Comparison of ENCODE assay signal across 8 cellular contexts in genomic region chrX:125203737-125204578, GRCh38.
DNase-seq lines count a peak whose midpoint lies in the region; ATAC-seq and TF ChIP-seq lines count a peak whose summit lies in the region.

No MANE protein-coding gene starts in this region.

- H3K27ac ChIP-seq in effector memory CD4-positive, alpha-beta T cell (ENCODE audit: insufficient read depth, low read length, poor library complexity, severe bottlenecking) = no peak overlapping the region
- H3K27ac ChIP-seq in muscle layer of colon (ENCODE audit: low read depth, low read length) (peak overlapping the region; percentile 48), uterus (peak overlapping the region; percentile 57 to 72)

- no peak overlapping the region for H3K9ac ChIP-seq in muscle layer of colon (ENCODE audit: low read length)

- H3K4me1 ChIP-seq in effector memory CD4-positive, alpha-beta T cell (ENCODE audit: control insufficient read depth, insufficient read depth, low read length, poor library complexity, severe bottlenecking) = peaks cover 4% of the 10 kb centered on the region
- H3K4me1 ChIP-seq in muscle layer of colon (ENCODE audit: insufficient read depth, low read length) = no peaks in the 10 kb centered on the region
- H3K4me1 ChIP-seq in uterus = no peaks in the 10 kb centered on the region

- no peaks in the 10 kb centered on the region for H3K9me3 ChIP-seq in effector memory CD4-positive, alpha-beta T cell (ENCODE audit: control insufficient read depth, low read length)
- no peaks in the 10 kb centered on the region for H3K9me3 ChIP-seq in muscle layer of colon (ENCODE audit: low read length)
- no peaks in the 10 kb centered on the region for H3K9me3 ChIP-seq in uterus

- no peak for TF ChIP-seq POLR2A in uterus (IDR thresholded peaks at IDR 0.05)

- no peaks in the 10 kb centered on the region for H3K36me3 ChIP-seq in effector memory CD4-positive, alpha-beta T cell (ENCODE audit: control insufficient read depth, insufficient read depth, low read length)
- no peaks in the 10 kb centered on the region for H3K36me3 ChIP-seq in muscle layer of colon (ENCODE audit: insufficient read depth, low read length)
- no peaks in the 10 kb centered on the region for H3K36me3 ChIP-seq in uterus

- ATAC-seq in HG03520 (IDR thresholded peaks at IDR 0.05; ENCODE audit: unreplicated experiment) (no peak), HG02623 (IDR thresholded peaks at IDR 0.05; ENCODE audit: unreplicated experiment) (no peak), GM18498 (IDR thresholded peaks at IDR 0.05; ENCODE audit: unreplicated experiment) (no peak)

- peaks cover 11% of the 10 kb centered on the region for H3K27me3 ChIP-seq in effector memory CD4-positive, alpha-beta T cell (replicated peaks; ENCODE audit: control insufficient read depth, insufficient read depth, low read length, poor library complexity, severe bottlenecking)
- H3K27me3 ChIP-seq in muscle layer of colon (ENCODE audit: control insufficient read depth in 1 of 2, insufficient read depth in 2 of 2, low read length in 2 of 2) (peaks cover 0 to 15% of the 10 kb centered on the region in 2 donors), uterus (no peaks in the 10 kb centered on the region)

- peak; percentile 11 for DNase-seq in GM03348 (ENCODE audit: low spot score)
- DNase-seq in NCI-H82 treated with DMSO at 0.1 percent for 48 hours (lab: John Stamatoyannopoulos, UW; ENCODE audit: unreplicated experiment) = peak; percentile 75
- no peak for DNase-seq in effector memory CD4-positive, alpha-beta T cell
- DNase-seq in uterus = peak; percentile 16 to 25

- intact Hi-C loops in uterus (cut with DNase I; ENCODE audit: low total_unique reads) = no loop called here

- H3K4me3 ChIP-seq in effector memory CD4-positive, alpha-beta T cell (ENCODE audit: insufficient read depth, low read depth, low read length, poor library complexity, severe bottlenecking) = peak overlapping the region; percentile 17
- peak overlapping the region; percentile 38 to 60 for H3K4me3 ChIP-seq in muscle layer of colon (ENCODE audit: low read depth in 1 of 2, low read length in 2 of 2)
- peak overlapping the region; percentile 36 to 38 for H3K4me3 ChIP-seq in uterus

- TF ChIP-seq CTCF in uterus (IDR thresholded peaks at IDR 0.05) = no peak

Comparison
In these comparisons a context has a peak if more than half of its experiments do, and no peak if none do; other contexts are left out.
1. DNase-seq: peak in GM03348 (single experiment), NCI-H82 treated with DMSO at 0.1 percent for 48 hours (single experiment) and uterus (2 of 2); none in effector memory CD4-positive, alpha-beta T cell (0 of 3).
2. Peak in every context shown above with its lines, with median percentiles within 50 percentile points of each other: H3K4me3 ChIP-seq.